Comparison of ENCODE assay signal across 11 cellular contexts in the genomic region with DNA sequence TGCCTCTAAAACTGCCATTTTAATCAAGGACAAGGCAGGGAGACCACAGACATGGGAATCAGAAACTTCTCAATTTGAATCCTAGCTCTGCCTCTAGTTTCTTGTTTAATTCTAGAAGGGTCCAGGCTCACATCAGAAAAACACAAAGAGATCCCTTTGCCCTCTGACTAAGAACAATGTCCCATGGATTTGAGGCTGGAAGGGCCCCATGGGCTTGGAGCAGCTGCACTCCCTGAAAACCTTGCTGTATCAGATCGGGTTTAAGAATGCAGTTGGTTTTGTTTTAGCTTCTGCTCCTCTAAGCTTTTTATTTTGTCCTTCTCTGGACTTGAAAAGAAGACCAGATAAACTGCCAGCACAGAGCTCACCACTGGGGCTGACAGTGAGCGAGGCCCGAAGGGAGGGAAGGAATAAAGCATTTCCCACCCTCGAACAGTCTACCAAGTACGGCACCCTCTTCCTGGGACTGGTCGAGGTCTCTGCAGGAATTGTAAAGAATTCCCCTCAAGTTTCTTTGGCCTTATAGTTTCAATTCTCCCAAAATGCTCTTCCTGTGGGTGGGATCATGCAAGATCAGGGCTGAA.
DNase-seq lines count a peak whose midpoint lies in the region; ATAC-seq, FAIRE-seq and TF ChIP-seq lines count a peak whose summit lies in the region.
"Had no signal": no experiment of that assay in that cellular context is flagged by ENCODE, and none has a peak within 500 bp of the region (broad histone marks: within the 10 kb centered on the region; RNA-seq: fewer than 3 reads in every experiment).

No MANE protein-coding gene starts in this region.

- H3K36me3 ChIP-seq in Loucy (ENCODE audit: insufficient read depth, low read length), result no peaks in the 10 kb centered on the region
- H3K36me3 ChIP-seq in esophagus muscularis mucosa, result no peaks in the 10 kb centered on the region
- H3K36me3 ChIP-seq in neuronal stem cell (replicated peaks in 1 of 2; ENCODE audit: control insufficient read depth in 2 of 2, insufficient read depth in 2 of 2, low read length in 2 of 2), result peaks cover 0 to 1% of the 10 kb centered on the region in 2 donors

- ATAC-seq in A549 (peak; percentile 15 to 33; a peak in 1 of 6 replicates), GM18498 (IDR thresholded peaks at IDR 0.05; ENCODE audit: unreplicated experiment) (no peak)

- CTCF ChIA-PET in A549 (lab: Yijun Ruan, JAX), result interaction anchor here (0.7 to 2.4 kb wide), 4 partner anchors 19 to 319 kb away, joined by 3 to 6 read pairs (median 4); no protein-coding TSS in a partner anchor

- H3K4me2 ChIP-seq in A549 (no peak overlapping the region), Loucy (ENCODE audit: low read depth, low read length, poor library complexity, severe bottlenecking) (peak overlapping the region; percentile 57), neuronal stem cell (ENCODE audit: insufficient read depth, low read length, poor library complexity, severe bottlenecking) (no peak overlapping the region)

- no peak overlapping the region for H4K8ac ChIP-seq in neuronal stem cell (ENCODE audit: low read depth, low read length)

- peaks cover 26% of the 10 kb centered on the region for H3K4me1 ChIP-seq in A549
- H3K4me1 ChIP-seq in Loucy (ENCODE audit: insufficient read depth, low read length, poor library complexity, severe bottlenecking), result peaks cover 13% of the 10 kb centered on the region
- peaks cover 42 to 73% (median 66%) of the 10 kb centered on the region in 4 donors for H3K4me1 ChIP-seq in esophagus muscularis mucosa
- peaks cover 7 to 16% of the 10 kb centered on the region in 2 donors for H3K4me1 ChIP-seq in neuronal stem cell (ENCODE audit: control insufficient read depth in 2 of 2, insufficient read depth in 1 of 2, low read depth in 1 of 2, low read length in 2 of 2)

- TF ChIP-seq CTCF in A549 (IDR thresholded peaks at IDR 0.05) (no peak), Loucy (conservative IDR thresholded peaks at IDR 0.05; ENCODE audit: low read length) (no peak), esophagus muscularis mucosa (IDR thresholded peaks at IDR 0.05) (no peak)

- H2BK5ac ChIP-seq in neuronal stem cell (ENCODE audit: low read length), result no peak overlapping the region

- 0 out of 6 replicates have a peak overlapping the region, but pooled peaks of 1 of the 2 experiments have one; percentile 21 for H3K27ac ChIP-seq in A549
- peak overlapping the region; percentile 10 to 28 (median 21) for H3K27ac ChIP-seq in esophagus muscularis mucosa (replicated peaks in 1 of 4)
- peak overlapping the region; percentile 27 for H3K27ac ChIP-seq in neuronal stem cell (replicated peaks; ENCODE audit: low read length)

- no peak overlapping the region for H3K18ac ChIP-seq in neuronal stem cell (ENCODE audit: low read length)

- no peaks in the 10 kb centered on the region for H3K79me2 ChIP-seq in Loucy (ENCODE audit: insufficient read depth, low read length)

- TF ChIP-seq EP300 in A549 (IDR thresholded peaks at IDR 0.05) (no peak), esophagus muscularis mucosa (IDR thresholded peaks at IDR 0.05) (no peak)

- POLR2A ChIA-PET in A549 (lab: Yijun Ruan, JAX), result no interaction called here

- 0 out of 2 replicates have a peak, but pooled peaks cover 4% of the 10 kb centered on the region for H3F3A ChIP-seq in Loucy (ENCODE audit: low read depth)

- no peak overlapping the region for H4K91ac ChIP-seq in neuronal stem cell (ENCODE audit: low read depth, low read length, poor library complexity)

- H3K4me3 ChIP-seq in A549 (no peak overlapping the region), Loucy (ENCODE audit: low read length, poor library complexity, severe bottlenecking) (no peak overlapping the region), esophagus muscularis mucosa (no peak overlapping the region), neuronal stem cell (ENCODE audit: low read length in 2 of 2) (no peak overlapping the region)
- H3K4me3 ChIP-seq: lung had no signal

- FAIRE-seq in A549 (lab: Jason Lieb, UNC), result no peak

- H3K27me3 ChIP-seq in Loucy (ENCODE audit: insufficient read depth, low read length, poor library complexity, severe bottlenecking) (no peaks in the 10 kb centered on the region), esophagus muscularis mucosa (no peaks in the 10 kb centered on the region), neuronal stem cell (ENCODE audit: control insufficient read depth in 3 of 3, insufficient read depth in 3 of 3, low read depth in 1 of 3, low read length in 3 of 3) (no peaks in the 10 kb centered on the region)

- H3K79me1 ChIP-seq in neuronal stem cell (ENCODE audit: low read depth, low read length), result peaks cover 4% of the 10 kb centered on the region

- TF ChIP-seq POLR2A in A549 (IDR thresholded peaks at IDR 0.05; ENCODE audit: low read length) (no peak), esophagus muscularis mucosa (IDR thresholded peaks at IDR 0.05; ENCODE audit: low read depth) (no peak)

- no peak overlapping the region for H3K14ac ChIP-seq in neuronal stem cell (ENCODE audit: low read length)

- intact Hi-C loops in esophagus muscularis mucosa (cut with DNase I), result no loop called here

- H3K4ac ChIP-seq in neuronal stem cell (ENCODE audit: low read length), result no peak overlapping the region

- H3K9me3 ChIP-seq in A549, result no peaks in the 10 kb centered on the region
- peaks cover under 1% of the 10 kb centered on the region; the same call in 1 of the 2 replicates for H3K9me3 ChIP-seq in Loucy (ENCODE audit: insufficient read depth, low read depth, low read length)
- no peaks in the 10 kb centered on the region for H3K9me3 ChIP-seq in esophagus muscularis mucosa
- peaks cover 3 to 4% of the 10 kb centered on the region in 2 donors for H3K9me3 ChIP-seq in neuronal stem cell (replicated peaks in 1 of 2; ENCODE audit: control insufficient read depth in 2 of 2, insufficient read depth in 1 of 2, low read depth in 1 of 2, low read length in 2 of 2)

- DNase-seq in A549 (ENCODE audit: low read depth in 1 of 2, low spot score in 1 of 2), result no peak
- DNase-seq in esophagus muscularis mucosa (ENCODE audit: extremely low spot score), result no peak
- no peak for DNase-seq in neuronal stem cell (ENCODE audit: low spot score)
- no peak for DNase-seq in amniotic stem cell (lab: John Stamatoyannopoulos, UW)
- no peak for DNase-seq in OCI-M2 (lab: John Stamatoyannopoulos, UW; ENCODE audit: unreplicated experiment)
- DNase-seq in NCI-H69 (lab: John Stamatoyannopoulos, UW), result no peak
- DNase-seq: foreskin melanocyte, NCI-H2171 had no signal

- no peaks in the 10 kb centered on the region for H4K20me1 ChIP-seq in Loucy (ENCODE audit: insufficient read depth, low read length, poor library complexity, severe bottlenecking)

- no peak overlapping the region for H2BK15ac ChIP-seq in neuronal stem cell (ENCODE audit: low read length)

- 86% methylated on average over 6 of the region's 6 CpGs for WGBS in A549 (ENCODE audit: missing lambda C conversion rate)
- WGBS in esophagus muscularis mucosa, result 75% methylated on average over 6 of the region's 6 CpGs
- no CpG with 5 or more reads among the region's 6 CpGs for WGBS in neuronal stem cell (ENCODE audit: extremely low coverage in 2 of 2, insufficient read length in 2 of 2, insufficient replicate concordance in 1 of 2), 2 donors

- no peak overlapping the region for H2AK5ac ChIP-seq in neuronal stem cell (ENCODE audit: low read depth, low read length)

- H3K9ac ChIP-seq in Loucy (ENCODE audit: low read depth, low read length, poor library complexity, severe bottlenecking) (no peak overlapping the region), neuronal stem cell (ENCODE audit: low read depth, low read length, poor library complexity) (no peak overlapping the region)

- H3K23ac ChIP-seq in neuronal stem cell (ENCODE audit: low read depth, low read length, poor library complexity), result no peak overlapping the region

- H2BK12ac ChIP-seq in neuronal stem cell (ENCODE audit: low read length), result no peak overlapping the region

- TF ChIP-seq RAD21 in A549 (conservative IDR thresholded peaks at IDR 0.05 in 1 of 2, IDR thresholded peaks at IDR 0.05 in 1 of 2), result no peak

- no peak overlapping the region for H2AFZ ChIP-seq in Loucy (ENCODE audit: low read length)
- H2AFZ ChIP-seq in neuronal stem cell (ENCODE audit: low read length), result no peak overlapping the region

- H2BK120ac ChIP-seq in neuronal stem cell (ENCODE audit: low read depth, low read length), result no peak overlapping the region

- H3K9me2 ChIP-seq in Loucy (replicated peaks; ENCODE audit: low read depth, low read length), result no peaks in the 10 kb centered on the region

TF ChIP-seq in A549, 52 proteins besides CTCF, POLR2A, EP300 and RAD21:
- no peak for TF ChIP-seq BHLHE40 (IDR thresholded peaks at IDR 0.05; ENCODE audit: low read depth, low read length)
